Comparison of ENCODE assay signal across 8 cellular contexts in genomic region chr15:94324117-94324826, GRCh38.
DNase-seq lines count a peak whose midpoint lies in the region; ATAC-seq, FAIRE-seq and TF ChIP-seq lines count a peak whose summit lies in the region.

No MANE protein-coding gene starts in this region.

- no peaks in the 10 kb centered on the region for H3K4me1 ChIP-seq in PC-9 (replicated peaks; ENCODE audit: insufficient read depth)
- H3K4me1 ChIP-seq in pancreas: no peaks in the 10 kb centered on the region
- H3K4me1 ChIP-seq in aorta (ENCODE audit: control insufficient read depth in 1 of 2, insufficient read depth in 2 of 2, low read length in 2 of 2): no peaks in the 10 kb centered on the region

- 23 to 30% methylated on average over 17 of the region's 17 CpGs for WGBS in pancreas, 2 donors
- 20 to 23% methylated on average over 17 of the region's 17 CpGs for WGBS in aorta, 2 donors

- no peaks in the 10 kb centered on the region for H3F3A ChIP-seq in PC-9 (ENCODE audit: insufficient read depth, low read depth)

- H4K20me1 ChIP-seq in PC-9 (ENCODE audit: insufficient read depth): no peaks in the 10 kb centered on the region

- no TSS peak for BruUV-seq in PC-9 (replicated peaks; lab: Mats Ljungman, UMichigan)

- POLR2A ChIA-PET in PC-9 (lab: Charles Lee; ENCODE audit: unreplicated experiment): no interaction called here

- ATAC-seq in GM21576 (IDR thresholded peaks at IDR 0.05; ENCODE audit: unreplicated experiment): peak; percentile 89
- ATAC-seq in pancreas: peak; percentile 82 to 98 (median 95)
- peak; percentile 91 for ATAC-seq in aorta (ENCODE audit: low FRiP score)

- no peak for TF ChIP-seq EP300 in Ishikawa (IDR thresholded peaks at IDR 0.05; ENCODE audit: borderline replicate concordance)

- H3K79me2 ChIP-seq in PC-9 (ENCODE audit: low read depth): no peaks in the 10 kb centered on the region

- CTCF ChIA-PET in PC-9 (lab: Charles Lee): interaction anchor here (0.6 to 1.8 kb wide), 2 partner anchors 159 to 572 kb away, joined by 3 to 5 read pairs; no protein-coding TSS in a partner anchor

- H3K27me3 ChIP-seq in PC-9 (ENCODE audit: insufficient read depth, low read depth) (no peaks in the 10 kb centered on the region), pancreas (no peaks in the 10 kb centered on the region), aorta (ENCODE audit: control insufficient read depth in 1 of 2, insufficient read depth in 2 of 2, low read length in 1 of 2) (no peaks in the 10 kb centered on the region)

- H3K27ac ChIP-seq in PC-9 (no peak overlapping the region), pancreas (no peak overlapping the region), aorta (ENCODE audit: low read depth in 1 of 2, low read length in 2 of 2) (no peak overlapping the region)

- TF ChIP-seq CTCF in PC-9 (conservative IDR thresholded peaks at IDR 0.05): peak; percentile 91
- TF ChIP-seq CTCF in pancreas (IDR thresholded peaks at IDR 0.05): peak; percentile 73 to 87 (median 86)

- TF ChIP-seq RAD21 in Ishikawa (IDR thresholded peaks at IDR 0.05; ENCODE audit: low read depth): peak; percentile 89

- no peak overlapping the region for H2AFZ ChIP-seq in PC-9

- peak; percentile 79 for FAIRE-seq in pancreas (lab: Jason Lieb, UNC)

- DNase-seq in EL (peak; percentile 37), PC-9 (peak in 1 of 2 experiments; percentile 19), foreskin melanocyte (peak; percentile 50), pancreas (peak in 3 of 6 donors; percentile 20 to 62 (median 43)), aorta (peak in 1 of 2 donors; percentile 55)
- peak; percentile 7 to 33 for DNase-seq in activated T-helper 1 cell treated with anti-CD3 and anti-CD28 coated beads, Interleukin-2, amount 50 U/mL, for 16 hours (ENCODE audit: low read depth in 1 of 2, low spot score in 1 of 2)

- intact Hi-C loops in PC-9 (cut with micrococcal nuclease; ENCODE audit: unreplicated experiment) (loop anchor here (1.0 to 5.0 kb wide), 2 partner anchors 160 to 1292 kb away; no protein-coding TSS in a partner anchor), pancreas (cut with DNase I) (loop anchor here in 2 of 3 donors (5.0 to 10.0 kb wide), 2 partner anchors 157 to 159 kb away; no protein-coding TSS in a partner anchor), aorta (cut with DNase I) (loop anchor here in 1 of 2 donors (2.0 kb wide), 1 partner anchor 159 kb away; no protein-coding TSS in a partner anchor)

- no peaks in the 10 kb centered on the region for H3K9me3 ChIP-seq in PC-9 (ENCODE audit: insufficient read depth, low read depth)
- no peaks in the 10 kb centered on the region for H3K9me3 ChIP-seq in pancreas
- no peaks in the 10 kb centered on the region for H3K9me3 ChIP-seq in aorta (ENCODE audit: control insufficient read depth, low read length)

- H3K9me2 ChIP-seq in PC-9 (ENCODE audit: insufficient read depth): no peaks in the 10 kb centered on the region

- H3K36me3 ChIP-seq in PC-9 (ENCODE audit: low read depth) (no peaks in the 10 kb centered on the region), pancreas (no peaks in the 10 kb centered on the region), aorta (ENCODE audit: control insufficient read depth in 1 of 2, insufficient read depth in 2 of 2, low read length in 1 of 2) (peaks cover 0 to 2% of the 10 kb centered on the region in 2 donors)

- peak overlapping the region; percentile 55; the same call in 1 of the 2 replicates for H3K4me2 ChIP-seq in PC-9

- H3K4me3 ChIP-seq in PC-9 (no peak overlapping the region), pancreas (no peak overlapping the region), aorta (ENCODE audit: low read length in 2 of 2) (no peak overlapping the region)

TF ChIP-seq in Ishikawa, 13 proteins besides CTCF, POLR2A, EP300 and RAD21:
- TF ChIP-seq FOXM1 (IDR thresholded peaks at IDR 0.05; ENCODE audit: borderline replicate concordance, low read depth) (no peak), TAF1 (IDR thresholded peaks at IDR 0.05; ENCODE audit: low read depth) (no peak), TCF12 (IDR thresholded peaks at IDR 0.05; ENCODE audit: low read depth) (no peak), TEAD4 (IDR thresholded peaks at IDR 0.05) (no peak), MAX (IDR thresholded peaks at IDR 0.05) (no peak), EGR1 (IDR thresholded peaks at IDR 0.05) (no peak), NFIC (IDR thresholded peaks at IDR 0.05) (no peak), REST (IDR thresholded peaks at IDR 0.05; ENCODE audit: low read depth) (no peak), CEBPB (IDR thresholded peaks at IDR 0.05) (no peak), ZBTB7A (IDR thresholded peaks at IDR 0.05; ENCODE audit: low read depth) (no peak), USF1 (IDR thresholded peaks at IDR 0.05) (no peak), CREB1 (IDR thresholded peaks at IDR 0.05; ENCODE audit: low read depth) (no peak), YY1 (IDR thresholded peaks at IDR 0.05; ENCODE audit: low read depth) (no peak)
TF ChIP-seq in Ishikawa: peak in this region for 0.
